ENCODE assay signal across 17 cellular contexts in genomic region chr9:124030969-124031451, GRCh38. TPM values are rescaled to one million over a fixed set of nuclear protein-coding genes. Genes with fewer than 3 reads are reported as not detected.
DNase-seq lines count a peak whose midpoint lies in the region; ATAC-seq and TF ChIP-seq lines count a peak whose summit lies in the region.
"Had no signal": no experiment of that assay in that cellular context is flagged by ENCODE, and none has a peak within 500 bp of the region (broad histone marks: within the 10 kb centered on the region; RNA-seq: fewer than 3 reads in every experiment).

No MANE protein-coding gene starts in this region.

- H3K4me1 Mint-ChIP-seq in chondrocyte (ENCODE audit: low read depth): peaks cover 16% of the 10 kb centered on the region

- peak overlapping the region; percentile 1 for H3K27ac Mint-ChIP-seq in chondrocyte (ENCODE audit: unreplicated experiment)
- H3K27ac Mint-ChIP-seq: activated CD8-positive, alpha-beta T cell treated with anti-CD3 and anti-CD28 coated beads for 36 hours; mesothelial cell of epicardium had no signal

- no peaks in the 10 kb centered on the region for H3K36me3 ChIP-seq in H7 (replicated peaks; ENCODE audit: control insufficient read depth, insufficient read depth, low read length)

- TF ChIP-seq CTCF in AG10803 (conservative IDR thresholded peaks at IDR 0.05; ENCODE audit: low read length): no peak
- no peak for TF ChIP-seq CTCF in chondrocyte (IDR thresholded peaks at IDR 0.05)

- peaks cover 2% of the 10 kb centered on the region for H3K36me3 Mint-ChIP-seq in chondrocyte (ENCODE audit: low read depth)
- H3K36me3 Mint-ChIP-seq: mesothelial cell of epicardium had no signal

- H3K9me3 Mint-ChIP-seq in chondrocyte (ENCODE audit: low read depth): no peaks in the 10 kb centered on the region
- H3K9me3 Mint-ChIP-seq: activated CD8-positive, alpha-beta T cell treated with anti-CD3 and anti-CD28 coated beads for 36 hours; mesothelial cell of epicardium had no signal

- no peak for ATAC-seq in GM19452 (IDR thresholded peaks at IDR 0.05; ENCODE audit: unreplicated experiment)
- no peak for ATAC-seq in GM21367 (IDR thresholded peaks at IDR 0.05; ENCODE audit: unreplicated experiment)
- ATAC-seq in activated CD4-positive, CD25-positive, alpha-beta regulatory T cell treated with anti-CD3 and anti-CD28 coated beads, Interleukin-2, amount 50 U/mL, for 24 hours: no peak
- ATAC-seq: activated CD8-positive, alpha-beta T cell treated with anti-CD3 and anti-CD28 coated beads for 36 hours had no signal

- peak overlapping the region; percentile 1 for H3K4me3 Mint-ChIP-seq in chondrocyte (ENCODE audit: unreplicated experiment)
- H3K4me3 Mint-ChIP-seq: activated CD8-positive, alpha-beta T cell treated with anti-CD3 and anti-CD28 coated beads for 36 hours; mesothelial cell of epicardium had no signal

- peaks cover 47% of the 10 kb centered on the region for H3K27me3 Mint-ChIP-seq in chondrocyte (ENCODE audit: low read depth)

- DNase-seq in AG10803 (ENCODE audit: low read depth) (peak; percentile 82), H7 (peak; percentile 49), chondrocyte (ENCODE audit: low spot score) (no peak), myocyte (ENCODE audit: low read depth) (peak; percentile 45), COLO829 (ENCODE audit: low spot score) (no peak)
- DNase-seq: activated CD8-positive, alpha-beta T cell treated with anti-CD3 and anti-CD28 coated beads for 36 hours; activated naive CD4-positive, alpha-beta T cell; NCI-H187 treated with DMSO at 0.1 percent for 48 hours; NCI-H82; Right ventricle myocardium superior; stimulated activated CD4-positive, alpha-beta T cell treated with anti-CD3 and anti-CD28 coated beads, Interleukin-2, amount 100 ng/mL, for 24 hours had no signal

- peak overlapping the region; percentile 55 for H3K4me3 ChIP-seq in AG10803 (ENCODE audit: low read length)
- H3K4me3 ChIP-seq in H7 (ENCODE audit: insufficient read depth, low read depth, low read length): no peak overlapping the region

- H3K27me3 ChIP-seq in H7 (ENCODE audit: control insufficient read depth, insufficient read depth, low read length): peaks cover 17% of the 10 kb centered on the region

RNA-seq across cellular contexts. Expression of gene LHX2, which starts 19.4 kb away (rescaled TPM):
- 0.33 and 0.87 TPM in 2 replicates for total RNA-seq in H7 (2014; rRNA removed; shearing (Covaris generic))
- 0.20 TPM in 1 of 3 replicates, not detected in the others for total RNA-seq in chondrocyte
- 0.05 TPM in 1 of 2 replicates, not detected in the other for total RNA-seq in myocyte
- polyA plus RNA-seq in myocyte (2012): 0.32 TPM
- total RNA-seq: activated CD8-positive, alpha-beta T cell treated with anti-CD3 and anti-CD28 coated beads for 36 hours; mesothelial cell of epicardium; Right ventricle myocardium superior; ureter had no signal
- polyA plus RNA-seq: esophagus had no signal

Comparison
In these comparisons a context has a peak if more than half of its experiments do, and no peak if none do; other contexts are left out.
1. DNase-seq: peak in AG10803 (single experiment), H7 (single experiment) and myocyte (single experiment); none in chondrocyte (single experiment) and COLO829 (single experiment).